In the genomic region with DNA sequence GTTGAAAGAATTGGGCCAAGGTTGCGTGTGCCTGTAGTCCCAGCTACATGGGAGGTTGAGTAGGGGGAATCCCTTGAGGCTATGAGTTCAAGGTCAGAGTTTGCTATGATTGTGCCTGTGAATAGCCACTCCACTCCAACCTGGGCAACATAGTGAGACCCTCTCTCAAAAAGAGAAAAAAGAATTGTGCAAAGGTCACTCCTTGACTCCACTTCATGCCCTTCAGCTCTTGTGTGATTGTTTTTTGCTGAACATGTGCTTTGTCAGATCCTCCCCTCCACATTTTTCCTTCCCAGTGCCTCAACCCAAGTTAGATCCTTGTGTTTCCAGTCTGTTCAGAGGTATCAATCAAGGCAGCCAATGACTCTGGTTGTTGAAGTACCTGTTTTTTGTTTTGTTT, we compare ENCODE assay signal across 18 cellular contexts. TPM values are rescaled to one million over a fixed set of nuclear protein-coding genes. Genes with fewer than 3 reads are reported as not detected.
DNase-seq lines count a peak whose midpoint lies in the region; ATAC-seq lines count a peak whose summit lies in the region.
"Had no signal": no experiment of that assay in that cellular context is flagged by ENCODE, and none has a peak within 500 bp of the region (broad histone marks: within the 10 kb centered on the region; RNA-seq: fewer than 3 reads in every experiment).

No MANE protein-coding gene starts in this region.

- H3K27me3 Mint-ChIP-seq in activated CD4-positive, alpha-beta T cell treated with anti-CD3 and anti-CD28 coated beads for 36 hours: no peaks in the 10 kb centered on the region
- H3K27me3 Mint-ChIP-seq in T-cell (no peaks in the 10 kb centered on the region), immature natural killer cell (ENCODE audit: low read depth in 3 of 3) (peaks cover 0 to 18% (median 4%) of the 10 kb centered on the region in 3 donors)
- H3K27me3 Mint-ChIP-seq in stimulated activated naive B cell treated with anti-CD40 and anti-IgM and Interleukin-4, amounts not matched to agents 10 μg/mL and 1 μg/mL and 100 μg/mL, for 72 hours: no peaks in the 10 kb centered on the region

- no peak for DNase-seq in activated CD4-positive, alpha-beta T cell treated with anti-CD3 and anti-CD28 coated beads for 36 hours
- DNase-seq in activated CD4-positive, alpha-beta T cell treated with anti-CD3 and anti-CD28 coated beads for 4 hours: no peak
- DNase-seq in T-cell (no peak), immature natural killer cell (no peak), NCI-H345 treated with DMSO at 0.1 percent for 48 hours (lab: John Stamatoyannopoulos, UW; ENCODE audit: unreplicated experiment) (no peak)
- no peak for DNase-seq in stimulated activated naive B cell treated with anti-CD40 and anti-IgM and Interleukin-4, amounts not matched to agents 10 μg/mL and 1 μg/mL and 100 μg/mL, for 72 hours
- no peak for DNase-seq in activated effector memory CD4-positive, alpha-beta T cell treated with anti-CD3 and anti-CD28 coated beads, Interleukin-2, amount 50 U/mL, for 16 hours
- DNase-seq: 8988T; activated CD4-positive, CD25-positive, alpha-beta regulatory T cell; activated T-cell treated with anti-CD3 and anti-CD28 coated beads for 4 hours; Kasumi-1; mesendoderm; NCI-H1436 treated with DMSO at 0.1 percent for 48 hours; NCI-H446; testis had no signal

- H3K36me3 Mint-ChIP-seq in activated CD4-positive, alpha-beta T cell treated with anti-CD3 and anti-CD28 coated beads for 36 hours (ENCODE audit: low read depth): peaks cover 13% of the 10 kb centered on the region
- H3K36me3 Mint-ChIP-seq in T-cell (peaks cover 12% of the 10 kb centered on the region), immature natural killer cell (peaks cover 14 to 15% (median 15%) of the 10 kb centered on the region in 3 donors)
- H3K36me3 Mint-ChIP-seq in stimulated activated naive B cell treated with anti-CD40 and anti-IgM and Interleukin-4, amounts not matched to agents 10 μg/mL and 1 μg/mL and 100 μg/mL, for 72 hours: peaks cover 9 to 14% of the 10 kb centered on the region in 2 donors

- H3K27ac Mint-ChIP-seq in activated CD4-positive, alpha-beta T cell treated with anti-CD3 and anti-CD28 coated beads for 36 hours: peak overlapping the region; percentile 43
- peak overlapping the region; percentile 81 to 87 for H3K27ac Mint-ChIP-seq in T-cell
- peak overlapping the region in 5 of 6 donors; percentile 34 to 77 (median 71) for H3K27ac Mint-ChIP-seq in immature natural killer cell
- H3K27ac Mint-ChIP-seq in stimulated activated naive B cell treated with anti-CD40 and anti-IgM and Interleukin-4, amounts not matched to agents 10 μg/mL and 1 μg/mL and 100 μg/mL, for 72 hours: peak overlapping the region; percentile 37

- peaks cover 2% of the 10 kb centered on the region for H3K9me3 Mint-ChIP-seq in activated CD4-positive, alpha-beta T cell treated with anti-CD3 and anti-CD28 coated beads for 36 hours (ENCODE audit: low read depth)
- H3K9me3 Mint-ChIP-seq in T-cell (no peaks in the 10 kb centered on the region), immature natural killer cell (peaks cover 0 to 8% (median 0%) of the 10 kb centered on the region in 6 donors)
- H3K9me3 Mint-ChIP-seq in stimulated activated naive B cell treated with anti-CD40 and anti-IgM and Interleukin-4, amounts not matched to agents 10 μg/mL and 1 μg/mL and 100 μg/mL, for 72 hours: no peaks in the 10 kb centered on the region

- intact Hi-C loops in activated CD4-positive, alpha-beta T cell treated with anti-CD3 and anti-CD28 coated beads for 36 hours (cut with DNase I, micrococcal nuclease): no loop called here

- CTCF ChIA-PET in activated CD4-positive, alpha-beta T cell treated with anti-CD3 and anti-CD28 coated beads for 36 hours (lab: Charles Lee): interaction anchor here (1.3 to 13.6 kb wide), 4 partner anchors 8 to 49 kb away, joined by 3 to 161 read pairs (median 4); a partner anchor contains a TSS
- CTCF ChIA-PET in T-cell (lab: Charles Lee): interaction anchor here (0.5 to 2.0 kb wide), 3 partner anchors 9 to 20 kb away, joined by 3 to 22 read pairs (median 3); no protein-coding TSS in a partner anchor

- POLR2A ChIA-PET in activated CD4-positive, alpha-beta T cell treated with anti-CD3 and anti-CD28 coated beads for 36 hours (lab: Charles Lee): interaction anchor here (0.5 to 1.7 kb wide), 3 partner anchors 11 to 64 kb away, joined by 3 to 10 read pairs (median 3); no protein-coding TSS in a partner anchor
- POLR2A ChIA-PET in T-cell (lab: Charles Lee): interaction anchor here in 1 of 2 donors (0.8 to 1.0 kb wide), 2 partner anchors 10 to 24 kb away, joined by 4 to 7 read pairs; a partner anchor contains a TSS

- no peak overlapping the region for H3K4me3 Mint-ChIP-seq in activated CD4-positive, alpha-beta T cell treated with anti-CD3 and anti-CD28 coated beads for 36 hours
- H3K4me3 Mint-ChIP-seq in T-cell: peak overlapping the region in 1 of 3 donors; percentile 65
- no peak overlapping the region for H3K4me3 Mint-ChIP-seq in immature natural killer cell
- no peak overlapping the region for H3K4me3 Mint-ChIP-seq in stimulated activated naive B cell treated with anti-CD40 and anti-IgM and Interleukin-4, amounts not matched to agents 10 μg/mL and 1 μg/mL and 100 μg/mL, for 72 hours

- H3K4me1 Mint-ChIP-seq in activated CD4-positive, alpha-beta T cell treated with anti-CD3 and anti-CD28 coated beads for 36 hours: peaks cover 56% of the 10 kb centered on the region
- H3K4me1 Mint-ChIP-seq in T-cell (peaks cover 64 to 85% (median 72%) of the 10 kb centered on the region in 3 donors), immature natural killer cell (peaks cover 63 to 76% of the 10 kb centered on the region in 2 donors)
- H3K4me1 Mint-ChIP-seq in stimulated activated naive B cell treated with anti-CD40 and anti-IgM and Interleukin-4, amounts not matched to agents 10 μg/mL and 1 μg/mL and 100 μg/mL, for 72 hours: peaks cover 50 to 63% of the 10 kb centered on the region in 2 donors

- ATAC-seq in activated CD4-positive, alpha-beta T cell treated with anti-CD3 and anti-CD28 coated beads for 36 hours: no peak
- ATAC-seq in T-cell (replicated peaks in 1 of 4): no peak
- ATAC-seq in stimulated activated naive B cell treated with anti-CD40 and anti-IgM and Interleukin-4, amounts not matched to agents 10 μg/mL and 1 μg/mL and 100 μg/mL, for 72 hours (replicated peaks): no peak
- no peak for ATAC-seq in GM18520 (IDR thresholded peaks at IDR 0.05; ENCODE audit: unreplicated experiment)

RNA-seq across cellular contexts. Expression of a gene that starts 8.5 kb away (rescaled TPM):
- 100 to 1,000 TPM; 112 TPM for total RNA-seq in activated CD4-positive, alpha-beta T cell treated with anti-CD3 and anti-CD28 coated beads for 36 hours
- total RNA-seq in T-cell: 1,000 to 10,000 TPM in 1 of 5 donors, 100 to 1,000 TPM in 4; 721 to 2,117 (median 773) TPM
- polyA plus RNA-seq in immature natural killer cell: 1,000 to 10,000 TPM; 3,408 to 4,367 (median 4,229) TPM

RNA-seq across cellular contexts. Expression of a gene that starts 23.4 kb away (rescaled TPM):
- 10 to 100 TPM; 19.3 to 22.4 TPM for total RNA-seq in activated CD4-positive, alpha-beta T cell treated with anti-CD3 and anti-CD28 coated beads for 36 hours
- 10 to 100 TPM; 30.9 to 41.7 (median 38.3) TPM for total RNA-seq in T-cell
- polyA plus RNA-seq in immature natural killer cell: 100 to 1,000 TPM; 112 to 207 (median 119) TPM

RNA-seq across cellular contexts. Expression of a gene that starts 23.6 kb away (rescaled TPM):
- total RNA-seq in activated CD4-positive, alpha-beta T cell treated with anti-CD3 and anti-CD28 coated beads for 36 hours: 1 to 10 TPM; 5.8 to 6.1 TPM
- total RNA-seq in T-cell: 1 to 10 TPM in 3 of 5 donors, under 1 TPM in 2; 0.68 to 3.5 (median 1.7) TPM
- under 1 TPM in 2 of 3 donors, not detected in 1; 0.11 to 0.55 TPM for polyA plus RNA-seq in immature natural killer cell

RNA-seq across cellular contexts. Expression of a gene that starts 30.1 kb away (rescaled TPM):
- total RNA-seq in activated CD4-positive, alpha-beta T cell treated with anti-CD3 and anti-CD28 coated beads for 36 hours: 10 to 100 TPM; 44.9 to 49.4 TPM
- 10 to 100 TPM; 43.4 to 74.4 (median 64.2) TPM for total RNA-seq in T-cell
- polyA plus RNA-seq in immature natural killer cell: 10 to 100 TPM; 17.9 to 28.0 (median 20.7) TPM

RNA-seq across cellular contexts. Expression of a gene that starts 33.6 kb away (rescaled TPM):
- total RNA-seq in activated CD4-positive, alpha-beta T cell treated with anti-CD3 and anti-CD28 coated beads for 36 hours: not detected
- total RNA-seq in T-cell: not detected
- not detected for polyA plus RNA-seq in immature natural killer cell
- total RNA-seq: astrocyte, osteoblast had no signal

Comparison
In these comparisons a context has a peak if more than half of its experiments do, and no peak if none do; other contexts are left out.
1. RNA of a gene that starts 8.5 kb away (total RNA-seq): 721 to 2,117 TPM in T-cell; 112 TPM in activated CD4-positive, alpha-beta T cell treated with anti-CD3 and anti-CD28 coated beads for 36 hours; every median in the first group is over 4 times any median in the second.
2. Peak in every context shown above with its lines, with median percentiles within 50 percentile points of each other: H3K27ac Mint-ChIP-seq.